Comparison of ENCODE assay signal across 16 cellular contexts in genomic region chr1:207361910-207362309, GRCh38. TPM values are rescaled to one million over a fixed set of nuclear protein-coding genes. Genes with fewer than 3 reads are reported as not detected.
A peak's percentile ranks its signal among the peaks of the same experiment; 100 is the strongest.
DNase-seq lines count a peak whose midpoint lies in the region; ATAC-seq and TF ChIP-seq lines count a peak whose summit lies in the region.
"Had no signal": no experiment of that assay in that cellular context is flagged by ENCODE, and none has a peak within 500 bp of the region (broad histone marks: within the 10 kb centered on the region; RNA-seq: fewer than 3 reads in every experiment).

No MANE protein-coding gene starts in this region.

- H3K4me1 Mint-ChIP-seq in osteocyte (ENCODE audit: unreplicated experiment) (no peaks in the 10 kb centered on the region), HFFc6 (ENCODE audit: low read depth) (no peaks in the 10 kb centered on the region)
- H3K4me1 Mint-ChIP-seq: CD14-positive monocyte had no signal

- intact Hi-C loops in left lung (cut with DNase I) = no loop called here

- no peak overlapping the region for H3K27ac ChIP-seq in left lung

- H3K36me3 Mint-ChIP-seq in osteocyte (ENCODE audit: unreplicated experiment) (no peaks in the 10 kb centered on the region), HFFc6 (ENCODE audit: low read depth) (no peaks in the 10 kb centered on the region)

- H3K4me3 ChIP-seq in cardiac fibroblast (replicated peaks in 1 of 2; ENCODE audit: low read depth in 2 of 2, low read length in 2 of 2) (no peak overlapping the region), left lung (no peak overlapping the region)

- H3K4me3 Mint-ChIP-seq in osteocyte (ENCODE audit: unreplicated experiment) = no peak overlapping the region
- H3K4me3 Mint-ChIP-seq in HFFc6 = no peak overlapping the region
- H3K4me3 Mint-ChIP-seq: CD14-positive monocyte, H9, IgD-negative memory B cell had no signal

- H3K27me3 Mint-ChIP-seq in osteocyte (ENCODE audit: unreplicated experiment) (peaks cover 3% of the 10 kb centered on the region), HFFc6 (ENCODE audit: insufficient read depth) (no peaks in the 10 kb centered on the region)
- H3K27me3 Mint-ChIP-seq: IgD-negative memory B cell had no signal

- H3K27me3 ChIP-seq in left lung = no peaks in the 10 kb centered on the region

- TF ChIP-seq CTCF in cardiac fibroblast (IDR thresholded peaks at IDR 0.05; ENCODE audit: low read depth, low read length) (no peak), left lung (IDR thresholded peaks at IDR 0.05) (no peak), osteocyte (IDR thresholded peaks at IDR 0.05) (no peak), HFFc6 (IDR thresholded peaks at IDR 0.05) (no peak)

- H3K9me3 Mint-ChIP-seq in osteocyte (ENCODE audit: unreplicated experiment) (no peaks in the 10 kb centered on the region), HFFc6 (no peaks in the 10 kb centered on the region)
- H3K9me3 Mint-ChIP-seq: CD14-positive monocyte, H9, IgD-negative memory B cell had no signal

- H3K9me3 ChIP-seq in left lung = no peaks in the 10 kb centered on the region

- H3K36me3 ChIP-seq in left lung = peaks cover 3 to 77% of the 10 kb centered on the region in 2 donors

- H3K27ac Mint-ChIP-seq in osteocyte (ENCODE audit: unreplicated experiment) = no peak overlapping the region
- no peak overlapping the region for H3K27ac Mint-ChIP-seq in HFFc6
- H3K27ac Mint-ChIP-seq: CD14-positive monocyte, H9, IgD-negative memory B cell had no signal

- H3K4me1 ChIP-seq in left lung = no peaks in the 10 kb centered on the region

- peak; percentile 36 for ATAC-seq in left lung

- DNase-seq in M059J (ENCODE audit: low read depth) (peak; percentile 59), cardiac fibroblast (ENCODE audit: low read depth in 2 of 2) (peak; percentile 16 to 19), left lung (no peak), osteocyte (ENCODE audit: extremely low spot score, unreplicated experiment) (no peak), HPDE6-E6E7 (ENCODE audit: extremely low spot score) (no peak), HuH-7 (ENCODE audit: low spot score) (no peak), HFFc6 (no peak)
- DNase-seq: DMS 273 treated with DMSO at 0.1 percent for 48 hours, H9, NCI-H1105, NCI-H2081 treated with DMSO at 0.1 percent for 48 hours, NCI-H510A treated with DMSO at 0.1 percent for 48 hours, OCI-M1, RPMI8226 had no signal

RNA-seq across cellular contexts. Expression of gene CD55, which starts 40.4 kb away (rescaled TPM):
- total RNA-seq in M059J (2014; rRNA removed; shearing (Covaris generic)) = 54.5 and 61.1 TPM in 2 replicates
- total RNA-seq in left lung (100 to 1,000 TPM; 261 to 593 TPM), osteocyte (2.7 and 3.3 TPM in 2 replicates)
- total RNA-seq in HFFc6 (2021; fragmentation: NEBNext Ultra II Directional; extraction: Animal tissue kit (Norgen Biotek cat#: 25700)) = 10 to 100 TPM; 13.7 to 26.1 (median 18.8) TPM

Comparison
In these comparisons a context has a peak if more than half of its experiments do, and no peak if none do; other contexts are left out.
1. DNase-seq: peak in M059J (single experiment) and cardiac fibroblast (2 of 2); none in left lung (0 of 2), osteocyte (single experiment), HPDE6-E6E7 (single experiment), HuH-7 (single experiment) and HFFc6 (single experiment).